Comparison of ENCODE assay signal across 8 cellular contexts in the genomic region with DNA sequence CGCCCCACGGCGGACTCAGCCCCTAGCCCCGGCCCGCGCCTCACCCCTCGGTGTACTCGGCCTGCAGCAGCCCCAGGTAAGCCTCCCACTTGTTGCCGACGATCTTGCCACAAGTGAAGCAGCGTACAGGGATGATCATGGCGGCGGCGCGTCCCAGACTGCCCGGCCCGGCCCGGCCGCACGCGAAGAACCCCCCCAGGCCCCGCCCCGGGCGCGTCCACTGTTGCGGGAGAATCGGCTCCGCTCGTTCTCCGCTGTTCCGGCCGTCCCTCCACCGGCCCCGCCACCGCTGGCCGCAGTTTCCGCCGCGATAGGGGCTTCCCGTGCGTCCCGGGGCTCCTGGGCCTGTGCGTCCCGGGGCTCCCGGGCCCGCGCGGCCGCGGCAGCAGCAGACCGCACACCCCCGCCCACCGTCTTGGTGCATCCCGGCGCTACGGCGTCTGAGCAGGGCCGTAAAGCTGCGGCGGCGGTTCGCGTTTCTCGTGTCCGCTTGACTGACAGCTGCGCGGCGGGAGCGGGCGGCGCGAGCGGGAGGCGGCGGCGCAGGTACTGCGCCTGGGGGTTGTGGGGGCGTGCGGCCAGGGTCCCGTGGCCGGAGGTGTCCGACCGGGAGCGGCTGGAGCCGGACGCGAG.
A peak's percentile ranks its signal among the peaks of the same experiment; 100 is the strongest.
DNase-seq lines count a peak whose midpoint lies in the region; ATAC-seq and TF ChIP-seq lines count a peak whose summit lies in the region.

TSS of gene POLR2L (minus strand) at position 160 of the 633 bp plus-strand sequence. CDS start at position 139, 21 bp downstream.
TSS of gene TSPAN4 (plus strand) at position 483 of the 633 bp plus-strand sequence. CDS start 7,453 bp downstream, outside the sequence.

- ATAC-seq in GM18511 (IDR thresholded peaks at IDR 0.05; ENCODE audit: unreplicated experiment) (peak; percentile 74), HG02981 (IDR thresholded peaks at IDR 0.05; ENCODE audit: unreplicated experiment) (peak; percentile 56)

- peak within 1 kb of the TSS; percentile 82 for H3K27ac ChIP-seq in 22Rv1
- H3K27ac ChIP-seq in caudate nucleus (ENCODE audit: low read depth, low read length), result peak within 1 kb of the TSS; percentile 97

- no peak for TF ChIP-seq CTCF in 22Rv1 (IDR thresholded peaks at IDR 0.05)

- DNase-seq in NCI-H2171 (lab: John Stamatoyannopoulos, UW) (peak; percentile 72), caudate nucleus (lab: John Stamatoyannopoulos, UW) (peak in 58 of 61 donors; percentile 40 to 94 (median 83)), iris pigment epithelial cell (ENCODE audit: low read depth) (peak; percentile 91)
- peak; percentile 78 for DNase-seq in activated CD4-positive, CD25-positive, alpha-beta regulatory T cell treated with anti-CD3 and anti-CD28 coated beads, Interleukin-2, amount 50 U/mL, for 16 hours (ENCODE audit: low read depth, low spot score)
- DNase-seq in stimulated activated CD4-positive, alpha-beta T cell treated with anti-CD3 and anti-CD28 coated beads, Interleukin-12 subunit alpha, Interleukin-12 subunit beta, amount 100 ng/mL, for 24 hours (ENCODE audit: low read depth in 2 of 2), result peak; percentile 74 to 85

Comparison
In these comparisons a context has a peak if more than half of its experiments do, and no peak if none do; other contexts are left out.
1. Peak in every context shown above with its lines: DNase-seq, ATAC-seq and H3K27ac ChIP-seq.